In the genomic region with DNA sequence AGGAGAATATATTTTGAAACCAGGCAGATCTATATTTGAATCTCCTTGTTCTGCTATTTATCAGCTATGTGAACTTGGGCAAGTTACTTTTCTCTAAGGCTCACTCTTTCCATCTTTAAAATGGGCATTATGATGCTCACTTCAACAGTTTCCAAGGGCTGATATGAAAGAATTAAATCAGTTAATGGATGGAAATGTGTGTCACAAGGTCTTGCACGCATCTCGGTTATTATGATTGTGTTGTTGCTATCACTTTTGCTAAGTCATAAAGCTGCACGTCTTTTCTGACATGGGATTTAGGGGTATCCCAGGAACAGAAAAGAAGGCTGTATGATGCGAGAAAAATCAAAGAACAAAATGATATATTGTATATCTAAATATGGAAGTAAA, we compare ENCODE assay signal across 19 cellular contexts.
A peak's percentile ranks its signal among the peaks of the same experiment; 100 is the strongest.
DNase-seq lines count a peak whose midpoint lies in the region; ATAC-seq and TF ChIP-seq lines count a peak whose summit lies in the region.
"Had no signal": no experiment of that assay in that cellular context is flagged by ENCODE, and none has a peak within 500 bp of the region (broad histone marks: within the 10 kb centered on the region; RNA-seq: fewer than 3 reads in every experiment).

No MANE protein-coding gene starts in this region.

- intact Hi-C loops in left ventricle myocardium inferior (cut with micrococcal nuclease) = no loop called here

- no peak overlapping the region for H2AFZ ChIP-seq in smooth muscle cell (ENCODE audit: low read depth)

- H3K36me3 ChIP-seq in left ventricle myocardium inferior = no peaks in the 10 kb centered on the region
- H3K36me3 ChIP-seq in right atrium auricular region = no peaks in the 10 kb centered on the region
- no peaks in the 10 kb centered on the region for H3K36me3 ChIP-seq in SJSA1
- no peaks in the 10 kb centered on the region for H3K36me3 ChIP-seq in smooth muscle cell (ENCODE audit: low read depth)

- H3K4me1 ChIP-seq in left ventricle myocardium inferior = peaks cover 12% of the 10 kb centered on the region
- peaks cover 0 to 12% of the 10 kb centered on the region in 2 donors for H3K4me1 ChIP-seq in right atrium auricular region
- H3K4me1 ChIP-seq in SJSA1 (replicated peaks) = peaks cover 34% of the 10 kb centered on the region
- H3K4me1 ChIP-seq in foreskin keratinocyte = peaks cover 9% of the 10 kb centered on the region
- no peaks in the 10 kb centered on the region for H3K4me1 ChIP-seq in smooth muscle cell (ENCODE audit: low read depth)

- H3K27me3 ChIP-seq in left ventricle myocardium inferior (ENCODE audit: low read depth) = peaks cover 14% of the 10 kb centered on the region
- H3K27me3 ChIP-seq in right atrium auricular region = no peaks in the 10 kb centered on the region
- H3K27me3 ChIP-seq in SJSA1 (replicated peaks) = no peaks in the 10 kb centered on the region
- H3K27me3 ChIP-seq in foreskin keratinocyte = no peaks in the 10 kb centered on the region
- no peaks in the 10 kb centered on the region for H3K27me3 ChIP-seq in smooth muscle cell (ENCODE audit: low read depth)

- no peak overlapping the region for H3K9ac ChIP-seq in smooth muscle cell (ENCODE audit: low read depth)

- H3K36me3 Mint-ChIP-seq in T-helper 17 cell (ENCODE audit: low read depth) = no peaks in the 10 kb centered on the region
- H3K36me3 Mint-ChIP-seq: CD8-positive, alpha-beta memory T cell had no signal

- H3F3A ChIP-seq in smooth muscle cell (ENCODE audit: low read depth) = no peaks in the 10 kb centered on the region

- H3K79me2 ChIP-seq in smooth muscle cell (ENCODE audit: low read depth) = no peaks in the 10 kb centered on the region

- H3K4me1 Mint-ChIP-seq in T-helper 17 cell = no peaks in the 10 kb centered on the region
- H3K4me1 Mint-ChIP-seq: CD8-positive, alpha-beta memory T cell had no signal

- H3K4me3 Mint-ChIP-seq in T-helper 17 cell = no peak overlapping the region
- H3K4me3 Mint-ChIP-seq: CD8-positive, alpha-beta memory T cell had no signal

- DNase-seq in left ventricle myocardium inferior (no peak), right atrium auricular region (ENCODE audit: low spot score) (no peak), SJSA1 (ENCODE audit: low read depth in 1 of 2, low spot score in 2 of 2) (no peak), foreskin keratinocyte (no peak), smooth muscle cell (lab: John Stamatoyannopoulos, UW; ENCODE audit: unreplicated experiment) (no peak), T-helper 17 cell (no peak), foreskin melanocyte (no peak)
- DNase-seq: CD8-positive, alpha-beta memory T cell; GF-D8; H7; KG1; NCI-H1092; NCI-H1436; NCI-H187 treated with DMSO at 0.1 percent for 48 hours; NCI-H2107; NCI-H446 treated with DMSO at 0.1 percent for 48 hours; NCI-H526 treated with DMSO at 0.1 percent for 48 hours had no signal

- TF ChIP-seq CTCF in left ventricle myocardium inferior (IDR thresholded peaks at IDR 0.05; ENCODE audit: borderline replicate concordance) = no peak
- TF ChIP-seq CTCF in right atrium auricular region (IDR thresholded peaks at IDR 0.05) = no peak
- no peak for TF ChIP-seq CTCF in foreskin keratinocyte (conservative IDR thresholded peaks at IDR 0.05)
- TF ChIP-seq CTCF in smooth muscle cell (IDR thresholded peaks at IDR 0.05; ENCODE audit: borderline replicate concordance, insufficient read depth, poor library complexity, severe bottlenecking) = no peak

- H3K27ac ChIP-seq in left ventricle myocardium inferior (replicated peaks) (peak overlapping the region; percentile 53), right atrium auricular region (no peak overlapping the region), SJSA1 (peak overlapping the region; percentile 97), foreskin keratinocyte (peak overlapping the region; percentile 33), smooth muscle cell (ENCODE audit: low read depth) (peak overlapping the region; percentile 67)
- H3K27ac ChIP-seq: C4-2B had no signal

- H3K4me2 ChIP-seq in smooth muscle cell = no peak overlapping the region

- no peaks in the 10 kb centered on the region for H4K20me1 ChIP-seq in smooth muscle cell (ENCODE audit: low read depth)

- H3K27me3 Mint-ChIP-seq in T-helper 17 cell = no peaks in the 10 kb centered on the region
- H3K27me3 Mint-ChIP-seq: CD8-positive, alpha-beta memory T cell had no signal

- ATAC-seq in foreskin keratinocyte (no peak), T-helper 17 cell (no peak), HG02981 (IDR thresholded peaks at IDR 0.05; ENCODE audit: unreplicated experiment) (no peak)

- WGBS in smooth muscle cell (ENCODE audit: low lambda C conversion rate) = 90% methylated on average over 4 of the region's 4 CpGs

- H3K27ac Mint-ChIP-seq in T-helper 17 cell = no peak overlapping the region
- H3K27ac Mint-ChIP-seq: CD8-positive, alpha-beta memory T cell had no signal

- peak overlapping the region; percentile 8 for H3K4me3 ChIP-seq in left ventricle myocardium inferior
- no peak overlapping the region for H3K4me3 ChIP-seq in right atrium auricular region
- H3K4me3 ChIP-seq in SJSA1 = no peak overlapping the region
- no peak overlapping the region for H3K4me3 ChIP-seq in smooth muscle cell

- no peaks in the 10 kb centered on the region for H3K9me3 ChIP-seq in left ventricle myocardium inferior (replicated peaks)
- no peaks in the 10 kb centered on the region for H3K9me3 ChIP-seq in right atrium auricular region
- H3K9me3 ChIP-seq in SJSA1 (replicated peaks) = no peaks in the 10 kb centered on the region; the same call in 1 of the 2 replicates
- no peaks in the 10 kb centered on the region for H3K9me3 ChIP-seq in smooth muscle cell (replicated peaks; ENCODE audit: low read depth)
- no peaks in the 10 kb centered on the region for H3K9me3 ChIP-seq in T-helper 17 cell (ENCODE audit: control insufficient read depth, low read length, poor library complexity, severe bottlenecking)

Comparison
In these comparisons a context has a peak if more than half of its experiments do, and no peak if none do; other contexts are left out.
1. H3K27ac ChIP-seq: peak in left ventricle myocardium inferior (single experiment), SJSA1 (single experiment), foreskin keratinocyte (single experiment) and smooth muscle cell (single experiment); none in right atrium auricular region (0 of 2).